ENCODE assay signal across 2 cellular contexts in genomic region chr2:215590353-215590752, GRCh38.
TF ChIP-seq lines count a peak whose summit lies in the region.

No MANE protein-coding gene starts in this region.

TF ChIP-seq in HepG2, 621 proteins besides CTCF, POLR2A, EP300 and RAD21 (continues in another document):
- TF ChIP-seq FOXA1 (IDR thresholded peaks at IDR 0.05) (no peak), FOXA1 (CRISPR knock-in tag; IDR thresholded peaks at IDR 0.05) (peak; percentile 56), FOSL2 (CRISPR knock-in tag; IDR thresholded peaks at IDR 0.05) (peak; percentile 70), FOXA3 (CRISPR knock-in tag; IDR thresholded peaks at IDR 0.05) (peak; percentile 80), AKNA (CRISPR knock-in tag; IDR thresholded peaks at IDR 0.05; ENCODE audit: borderline replicate concordance) (no peak), KLF13 (CRISPR knock-in tag; IDR thresholded peaks at IDR 0.05) (no peak), ZC3H13 (CRISPR knock-in tag; IDR thresholded peaks at IDR 0.05) (no peak)
- TF ChIP-seq, protein P1, sequence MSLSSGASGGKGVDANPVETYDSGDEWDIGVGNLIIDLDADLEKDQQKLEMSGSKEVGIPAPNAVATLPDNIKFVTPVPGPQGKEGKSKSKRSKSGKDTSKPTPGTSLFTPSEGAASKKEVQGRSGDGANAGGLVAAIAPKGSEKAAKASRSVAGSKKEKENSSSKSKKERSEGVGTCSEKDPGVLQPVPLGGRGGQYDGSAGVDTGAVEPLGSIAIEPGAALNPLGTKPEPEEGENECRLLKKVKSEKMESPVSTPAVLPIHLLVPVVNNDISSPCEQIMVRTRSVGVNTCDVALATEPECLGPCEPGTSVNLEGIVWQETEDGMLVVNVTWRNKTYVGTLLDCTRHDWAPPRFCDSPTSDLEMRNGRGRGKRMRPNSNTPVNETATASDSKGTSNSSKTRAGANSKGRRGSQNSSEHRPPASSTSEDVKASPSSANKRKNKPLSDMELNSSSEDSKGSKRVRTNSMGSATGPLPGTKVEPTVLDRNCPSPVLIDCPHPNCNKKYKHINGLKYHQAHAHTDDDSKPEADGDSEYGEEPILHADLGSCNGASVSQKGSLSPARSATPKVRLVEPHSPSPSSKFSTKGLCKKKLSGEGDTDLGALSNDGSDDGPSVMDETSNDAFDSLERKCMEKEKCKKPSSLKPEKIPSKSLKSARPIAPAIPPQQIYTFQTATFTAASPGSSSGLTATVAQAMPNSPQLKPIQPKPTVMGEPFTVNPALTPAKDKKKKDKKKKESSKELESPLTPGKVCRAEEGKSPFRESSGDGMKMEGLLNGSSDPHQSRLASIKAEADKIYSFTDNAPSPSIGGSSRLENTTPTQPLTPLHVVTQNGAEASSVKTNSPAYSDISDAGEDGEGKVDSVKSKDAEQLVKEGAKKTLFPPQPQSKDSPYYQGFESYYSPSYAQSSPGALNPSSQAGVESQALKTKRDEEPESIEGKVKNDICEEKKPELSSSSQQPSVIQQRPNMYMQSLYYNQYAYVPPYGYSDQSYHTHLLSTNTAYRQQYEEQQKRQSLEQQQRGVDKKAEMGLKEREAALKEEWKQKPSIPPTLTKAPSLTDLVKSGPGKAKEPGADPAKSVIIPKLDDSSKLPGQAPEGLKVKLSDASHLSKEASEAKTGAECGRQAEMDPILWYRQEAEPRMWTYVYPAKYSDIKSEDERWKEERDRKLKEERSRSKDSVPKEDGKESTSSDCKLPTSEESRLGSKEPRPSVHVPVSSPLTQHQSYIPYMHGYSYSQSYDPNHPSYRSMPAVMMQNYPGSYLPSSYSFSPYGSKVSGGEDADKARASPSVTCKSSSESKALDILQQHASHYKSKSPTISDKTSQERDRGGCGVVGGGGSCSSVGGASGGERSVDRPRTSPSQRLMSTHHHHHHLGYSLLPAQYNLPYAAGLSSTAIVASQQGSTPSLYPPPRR (CRISPR knock-in tag; IDR thresholded peaks at IDR 0.05; ENCODE audit: borderline replicate concordance), result no peak

TF ChIP-seq in endothelial cell of umbilical vein, 7 proteins besides CTCF, POLR2A, EP300 and RAD21:
- TF ChIP-seq, protein P2, sequence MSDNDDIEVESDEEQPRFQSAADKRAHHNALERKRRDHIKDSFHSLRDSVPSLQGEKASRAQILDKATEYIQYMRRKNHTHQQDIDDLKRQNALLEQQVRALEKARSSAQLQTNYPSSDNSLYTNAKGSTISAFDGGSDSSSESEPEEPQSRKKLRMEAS (IDR thresholded peaks at IDR 0.05; ENCODE audit: insufficient read depth, insufficient read length), result no peak
- no peak for TF ChIP-seq EZH2 (IDR thresholded peaks at IDR 0.05; ENCODE audit: borderline replicate concordance, low read depth, low read length, severe bottlenecking)
- no peak for TF ChIP-seq JUN (IDR thresholded peaks at IDR 0.05; ENCODE audit: borderline replicate concordance, insufficient read depth, insufficient read length, low read depth)
- no peak for TF ChIP-seq POLR2AphosphoS5 (IDR thresholded peaks at IDR 0.05; ENCODE audit: insufficient read depth, low read depth, low read length)
- TF ChIP-seq GATA2 (IDR thresholded peaks at IDR 0.05; ENCODE audit: insufficient read depth, insufficient read length, low read depth, low read length), result no peak
- TF ChIP-seq FOS (IDR thresholded peaks at IDR 0.05; ENCODE audit: borderline replicate concordance, insufficient read depth, low read length), result no peak
- no peak for TF ChIP-seq MYC (IDR thresholded peaks at IDR 0.05; ENCODE audit: low read depth, low read length)
